Comparison of ENCODE assay signal across 1 cellular context in genomic region chr1:29515188-29515955, GRCh38.
TF ChIP-seq lines count a peak whose summit lies in the region.

No MANE protein-coding gene starts in this region.

TF ChIP-seq in HepG2, 621 proteins besides CTCF, POLR2A, EP300 and RAD21 (continued from another document):
- TF ChIP-seq SNAPC4 (CRISPR knock-in tag; IDR thresholded peaks at IDR 0.05) (no peak), JUND (CRISPR knock-in tag; IDR thresholded peaks at IDR 0.05) (no peak), BCL6 (CRISPR knock-in tag; IDR thresholded peaks at IDR 0.05) (no peak), ZNF597 (CRISPR knock-in tag; IDR thresholded peaks at IDR 0.05) (no peak), CENPX (CRISPR knock-in tag; IDR thresholded peaks at IDR 0.05) (no peak), PRMT3 (CRISPR knock-in tag; IDR thresholded peaks at IDR 0.05; ENCODE audit: borderline replicate concordance, low read depth) (no peak), TBP (CRISPR knock-in tag; IDR thresholded peaks at IDR 0.05) (no peak)
TF ChIP-seq in HepG2: peak in this region for 0.
